24 cellular contexts compared by ENCODE assay signal in genomic region chr7:158097106-158097505, GRCh38.
"Had no signal": no experiment of that assay in that cellular context is flagged by ENCODE, and none has a peak within 500 bp of the region (broad histone marks: within the 10 kb centered on the region; RNA-seq: fewer than 3 reads in every experiment).

No MANE protein-coding gene starts in this region.

- H3K27me3 ChIP-seq: brain microvascular endothelial cell had no signal

- DNase-seq: activated CD4-positive, alpha-beta memory T cell treated with anti-CD3 and anti-CD28 coated beads, Interleukin-2, amount 10 ng/mL, durations not matched to agents 7 days and 5 days; activated CD4-positive, alpha-beta T cell treated with anti-CD3 and anti-CD28 coated beads, Interleukin-2, amount 50 U/mL, for 1 hour; activated CD4-positive, CD25-positive, alpha-beta regulatory T cell; activated gamma-delta T cell treated with Interleukin-2 at 50 U/mL for 16 hours; activated naive CD4-positive, alpha-beta T cell treated with anti-CD3 and anti-CD28 coated beads, Interleukin-2, amount 10 ng/mL, durations not matched to agents 7 days and 5 days; activated naive CD8-positive, alpha-beta T cell treated with anti-CD3 and anti-CD28 coated beads for 36 hours; activated T-cell treated with anti-CD3 and anti-CD28 coated beads for 4 hours; activated T-cell treated with anti-CD3 and anti-CD28 coated beads, Interleukin-2, amount 50 U/mL, for 48 hours; brain microvascular endothelial cell; Karpas-422; MM.1S; NCI-H1105; NCI-H1436; NCI-H1694 treated with DMSO at 0.1 percent for 48 hours; NCI-H2029 treated with DMSO at 0.1 percent for 48 hours; NCI-H345; NCI-H510A; NCI-H82; T-helper 2 cell had no signal

- H3K27ac Mint-ChIP-seq: activated CD4-positive, alpha-beta memory T cell treated with anti-CD3 and anti-CD28 coated beads, Interleukin-2, amount 10 ng/mL, durations not matched to agents 7 days and 5 days; activated naive CD4-positive, alpha-beta T cell treated with anti-CD3 and anti-CD28 coated beads, Interleukin-2, amount 10 ng/mL, durations not matched to agents 7 days and 5 days; activated naive CD8-positive, alpha-beta T cell treated with anti-CD3 and anti-CD28 coated beads for 36 hours; activated T-helper 2 cell treated with anti-CD3 and anti-CD28 coated beads, Interferon-gamma antibody, Interleukin-2, Interleukin-4, amounts not matched to agents 10 μg/mL and 5 μg/mL and 100 μg/mL, durations not matched to agents 14 hours and 24 hours and 36 hours; T-cell had no signal

- ATAC-seq: T-cell had no signal

- H3K4me3 ChIP-seq: K562, SK-N-MC had no signal

- H3K27ac ChIP-seq: brain microvascular endothelial cell, SK-N-MC, VCaP had no signal

- H3K27me3 Mint-ChIP-seq: activated CD4-positive, alpha-beta memory T cell treated with anti-CD3 and anti-CD28 coated beads, Interleukin-2, amount 10 ng/mL, durations not matched to agents 7 days and 5 days; activated naive CD4-positive, alpha-beta T cell treated with anti-CD3 and anti-CD28 coated beads, Interleukin-2, amount 10 ng/mL, durations not matched to agents 7 days and 5 days had no signal

- H3K4me1 Mint-ChIP-seq: activated CD4-positive, alpha-beta memory T cell treated with anti-CD3 and anti-CD28 coated beads, Interleukin-2, amount 10 ng/mL, durations not matched to agents 7 days and 5 days; activated naive CD4-positive, alpha-beta T cell treated with anti-CD3 and anti-CD28 coated beads, Interleukin-2, amount 10 ng/mL, durations not matched to agents 7 days and 5 days; activated naive CD8-positive, alpha-beta T cell treated with anti-CD3 and anti-CD28 coated beads for 36 hours; T-cell had no signal

- H3K4me3 Mint-ChIP-seq: activated CD4-positive, alpha-beta memory T cell treated with anti-CD3 and anti-CD28 coated beads, Interleukin-2, amount 10 ng/mL, durations not matched to agents 7 days and 5 days; activated naive CD4-positive, alpha-beta T cell treated with anti-CD3 and anti-CD28 coated beads, Interleukin-2, amount 10 ng/mL, durations not matched to agents 7 days and 5 days; activated naive CD8-positive, alpha-beta T cell treated with anti-CD3 and anti-CD28 coated beads for 36 hours; T-cell had no signal

- H3K36me3 ChIP-seq: brain microvascular endothelial cell had no signal

- H3K9me3 Mint-ChIP-seq: activated naive CD8-positive, alpha-beta T cell treated with anti-CD3 and anti-CD28 coated beads for 36 hours had no signal

- H3K36me3 Mint-ChIP-seq: activated naive CD4-positive, alpha-beta T cell treated with anti-CD3 and anti-CD28 coated beads, Interleukin-2, amount 10 ng/mL, durations not matched to agents 7 days and 5 days; activated naive CD8-positive, alpha-beta T cell treated with anti-CD3 and anti-CD28 coated beads for 36 hours; T-cell had no signal
